2 cellular contexts compared by ENCODE assay signal in genomic region chr14:24321212-24321975, GRCh38.
TF ChIP-seq lines count a peak whose summit lies in the region.

No MANE protein-coding gene starts in this region.

TF ChIP-seq in HepG2, 621 proteins besides CTCF, POLR2A, EP300 and RAD21:
- no peak for TF ChIP-seq REPIN1 (CRISPR knock-in tag; IDR thresholded peaks at IDR 0.05; ENCODE audit: borderline replicate concordance, low read depth)
- TF ChIP-seq ZBTB37 (CRISPR knock-in tag; IDR thresholded peaks at IDR 0.05) = no peak
- no peak for TF ChIP-seq SMYD3 (CRISPR knock-in tag; IDR thresholded peaks at IDR 0.05)
- TF ChIP-seq TEAD3 (CRISPR knock-in tag; optimal IDR thresholded peaks at IDR 0.05; ENCODE audit: borderline replicate concordance) = peak; percentile 28
- no peak for TF ChIP-seq ZNF274 (CRISPR knock-in tag; IDR thresholded peaks at IDR 0.05)
- 0 out of 2 replicates have a peak, but pooled peaks have one; percentile 41 for TF ChIP-seq NRL (CRISPR knock-in tag; IDR thresholded peaks at IDR 0.05; ENCODE audit: borderline replicate concordance)
- peak; percentile 38; the same call in 1 of the 2 replicates for TF ChIP-seq HES4 (CRISPR knock-in tag; IDR thresholded peaks at IDR 0.05; ENCODE audit: borderline replicate concordance)
- TF ChIP-seq CAMTA2 (CRISPR knock-in tag; IDR thresholded peaks at IDR 0.05; ENCODE audit: borderline replicate concordance) = no peak
- TF ChIP-seq MEF2D (CRISPR knock-in tag; IDR thresholded peaks at IDR 0.05) = no peak

TF ChIP-seq in HEK293T, 16 proteins besides CTCF, POLR2A, EP300 and RAD21:
- no peak for TF ChIP-seq ARNT (IDR thresholded peaks at IDR 0.05)
- no peak for TF ChIP-seq TARDBP (IDR thresholded peaks at IDR 0.05)
- TF ChIP-seq ZNF384 (IDR thresholded peaks at IDR 0.05) = no peak
- TF ChIP-seq SP1 (IDR thresholded peaks at IDR 0.05) = no peak
- no peak for TF ChIP-seq FOXA1 (IDR thresholded peaks at IDR 0.05)
- no peak for TF ChIP-seq L3MBTL2 (conservative IDR thresholded peaks at IDR 0.05)
- TF ChIP-seq CTBP1 (IDR thresholded peaks at IDR 0.05; ENCODE audit: borderline replicate concordance) = no peak
- no peak for TF ChIP-seq PKNOX1 (IDR thresholded peaks at IDR 0.05)
- no peak for TF ChIP-seq HDGF (IDR thresholded peaks at IDR 0.05; ENCODE audit: borderline replicate concordance)
- TF ChIP-seq FOXK2 (IDR thresholded peaks at IDR 0.05) = no peak
- no peak for TF ChIP-seq SUZ12 (IDR thresholded peaks at IDR 0.05)
- no peak for TF ChIP-seq ELF4 (IDR thresholded peaks at IDR 0.05)
TF ChIP-seq in HEK293T: peak in this region for 0.
